In genomic region chr11:75196426-75196825, GRCh38 we compare ENCODE assay signal across 16 cellular contexts. TPM values are rescaled to one million over a fixed set of nuclear protein-coding genes. Genes with fewer than 3 reads are reported as not detected.
"Had no signal": no experiment of that assay in that cellular context is flagged by ENCODE, and none has a peak within 500 bp of the region (broad histone marks: within the 10 kb centered on the region; RNA-seq: fewer than 3 reads in every experiment).

No MANE protein-coding gene starts in this region.

- H3K27me3 ChIP-seq: cardiac muscle cell, tibial artery, uterus had no signal

- H3K27ac ChIP-seq: cardiac muscle cell, tibial artery, uterus had no signal

- H3K9me3 ChIP-seq: lower lobe of right lung, spleen, tibial artery, uterus had no signal

- H3K36me3 ChIP-seq: cardiac muscle cell, tibial artery, uterus had no signal

- DNase-seq: activated CD4-positive, alpha-beta T cell treated with anti-CD3 and anti-CD28 coated beads, Interleukin-2, amount 50 U/mL, for 4 hours; amygdala; left cardiac atrium; lower lobe of right lung; nucleus accumbens; posterior cingulate gyrus; spleen; stimulated activated CD4-positive, alpha-beta T cell treated with anti-CD3 and anti-CD28 coated beads, Interleukin-4, amount 100 ng/mL, for 4 hours; stimulated activated naive B cell treated with anti-CD40 and anti-IgM and Interleukin-4, amounts not matched to agents 10 μg/mL and 1 μg/mL and 100 μg/mL, for 72 hours; uterus had no signal

- ATAC-seq: esophagus mucosa; stimulated activated naive B cell treated with anti-CD40 and anti-IgM and Interleukin-4, amounts not matched to agents 10 μg/mL and 1 μg/mL and 100 μg/mL, for 72 hours had no signal

- H3K4me3 ChIP-seq: cardiac muscle cell, lower lobe of right lung, spleen, tibial artery, uterus had no signal

RNA-seq across cellular contexts. Expression of gene TPBGL, which starts 44.1 kb away (rescaled TPM):
- total RNA-seq: esophagus mucosa had no signal

RNA-seq across cellular contexts. Expression of gene SLCO2B1, which starts 45.5 kb away (rescaled TPM):
- total RNA-seq: activated CD8-positive, alpha-beta memory T cell treated with anti-CD3 and anti-CD28 coated beads for 36 hours; activated T-helper 1 cell treated with anti-CD3 and anti-CD28 coated beads, Interleukin-12 subunit alpha, Interleukin-12 subunit beta, Interleukin-2, Interleukin-4 antibody, amounts not matched to agents 30 ng/mL and 10 ng/mL and 1 ng/mL, durations not matched to agents 14 hours and 24 hours and 36 hours; cardiac muscle cell; mesothelial cell of epicardium had no signal
